10 cellular contexts compared by ENCODE assay signal in genomic region chr5:76372320-76373054, GRCh38. TPM values are rescaled to one million over a fixed set of nuclear protein-coding genes. Genes with fewer than 3 reads are reported as not detected.
A peak's percentile ranks its signal among the peaks of the same experiment; 100 is the strongest.
DNase-seq lines count a peak whose midpoint lies in the region; ATAC-seq, FAIRE-seq and TF ChIP-seq lines count a peak whose summit lies in the region.
"Had no signal": no experiment of that assay in that cellular context is flagged by ENCODE, and none has a peak within 500 bp of the region (broad histone marks: within the 10 kb centered on the region; RNA-seq: fewer than 3 reads in every experiment).

No MANE protein-coding gene starts in this region.

- peak in 1 of 2 experiments; percentile 34; a peak in 1 of 4 replicates for TF ChIP-seq RAD21 in K562 (CRISPR knock-in tag; conservative IDR thresholded peaks at IDR 0.05 in 1 of 2, IDR thresholded peaks at IDR 0.05 in 1 of 2)

- WGBS in HUES64 = 62% methylated on average over 11 of the region's 11 CpGs
- WGBS in K562 (ENCODE audit: insufficient coverage, low coverage, missing lambda C conversion rate) = 5% methylated on average over 11 of the region's 11 CpGs

- no peaks in the 10 kb centered on the region for H3K9me1 ChIP-seq in K562 (ENCODE audit: control insufficient read depth, insufficient read depth, low read length)

- peaks cover 11% of the 10 kb centered on the region for H3K4me1 ChIP-seq in BLaER1
- peaks cover 7% of the 10 kb centered on the region; the same call in 1 of the 2 replicates for H3K4me1 ChIP-seq in HUES64 (ENCODE audit: insufficient read depth, low read length)
- peaks cover 24 to 48% of the 10 kb centered on the region in 2 experiments for H3K4me1 ChIP-seq in K562 (replicated peaks in 1 of 2; ENCODE audit: control insufficient read depth in 2 of 2, insufficient read depth in 2 of 2, low read length in 2 of 2)
- H3K4me1 ChIP-seq in left lung = no peaks in the 10 kb centered on the region

- H3K27ac ChIP-seq in BLaER1 = peak overlapping the region; percentile 21; the same call in 1 of the 2 replicates
- H3K27ac ChIP-seq in HUES64 (ENCODE audit: low read depth, low read length) = peak overlapping the region; percentile 32
- peak overlapping the region; percentile 88; the same call in 2 of the 3 replicates for H3K27ac ChIP-seq in K562 (ENCODE audit: extremely low read depth, low read depth, low read length)
- no peak overlapping the region for H3K27ac ChIP-seq in left lung
- H3K27ac ChIP-seq: heart left ventricle, HL-60 had no signal

- H3K4me2 ChIP-seq in BLaER1 (peak overlapping the region; percentile 17; the same call in 1 of the 2 replicates), K562 (ENCODE audit: insufficient read depth, low read length) (peak overlapping the region; percentile 81)

- peak overlapping the region; percentile 69 for H2AFZ ChIP-seq in K562 (ENCODE audit: low read depth, low read length)

- no peak overlapping the region for H3K4me3 ChIP-seq in BLaER1
- no peak overlapping the region for H3K4me3 ChIP-seq in HUES64 (ENCODE audit: low read length)
- no peak overlapping the region for H3K4me3 ChIP-seq in K562
- H3K4me3 ChIP-seq in left lung = no peak overlapping the region
- H3K4me3 ChIP-seq: heart left ventricle had no signal

- FAIRE-seq in K562 (lab: Jason Lieb, UNC) = peak; percentile 99

- BruUV-seq in K562 (replicated peaks; lab: Mats Ljungman, UMichigan) = no TSS peak

- no peak for TF ChIP-seq CTCF in K562 (IDR thresholded peaks at IDR 0.05 in 2 of 3, conservative IDR thresholded peaks at IDR 0.05 in 1 of 3; ENCODE audit: insufficient read depth in 2 of 3, low read depth in 1 of 3, low read length in 3 of 3)
- TF ChIP-seq CTCF in left lung (IDR thresholded peaks at IDR 0.05) = no peak

- no peaks in the 10 kb centered on the region for H3K79me2 ChIP-seq in K562 (ENCODE audit: control insufficient read depth, insufficient read depth, low read length)

- peak; percentile 79 to 91 (median 84) for DNase-seq in K562 (ENCODE audit: extremely low read depth in 1 of 4, low spot score in 3 of 4)
- DNase-seq in left lung = no peak
- DNase-seq in NCI-H2171 treated with DMSO at 0.1 percent for 48 hours (lab: John Stamatoyannopoulos, UW) = no peak
- no peak for DNase-seq in GDM1 (lab: John Stamatoyannopoulos, UW)
- DNase-seq: heart left ventricle had no signal

- no peak overlapping the region for H3K9ac ChIP-seq in BLaER1
- H3K9ac ChIP-seq in HUES64 (ENCODE audit: low read depth, low read length) = no peak overlapping the region
- peak overlapping the region; percentile 46 to 86 for H3K9ac ChIP-seq in K562 (ENCODE audit: insufficient read depth in 1 of 2, low read depth in 2 of 2, low read length in 2 of 2)

- peak; percentile 95 for TF ChIP-seq EP300 in K562 (IDR thresholded peaks at IDR 0.05; ENCODE audit: low read length)

- H4K20me1 ChIP-seq in BLaER1 (no peaks in the 10 kb centered on the region), K562 (replicated peaks; ENCODE audit: control insufficient read depth, insufficient read depth, low read length) (no peaks in the 10 kb centered on the region)

- H3K9me3 ChIP-seq in BLaER1 = no peaks in the 10 kb centered on the region
- no peaks in the 10 kb centered on the region for H3K9me3 ChIP-seq in HUES64 (ENCODE audit: insufficient read depth, low read depth, low read length)
- no peaks in the 10 kb centered on the region for H3K9me3 ChIP-seq in K562 (replicated peaks; ENCODE audit: control insufficient read depth, insufficient read depth, low read depth, low read length)
- H3K9me3 ChIP-seq in left lung = no peaks in the 10 kb centered on the region
- H3K9me3 ChIP-seq: heart left ventricle had no signal

- H3K36me3 ChIP-seq in BLaER1 (no peaks in the 10 kb centered on the region), HUES64 (ENCODE audit: insufficient read depth, low read length) (no peaks in the 10 kb centered on the region), K562 (ENCODE audit: control insufficient read depth, insufficient read depth, low read length) (no peaks in the 10 kb centered on the region), left lung (no peaks in the 10 kb centered on the region)
- H3K36me3 ChIP-seq: heart left ventricle had no signal

- H3K27me3 ChIP-seq in BLaER1 (no peaks in the 10 kb centered on the region), HUES64 (ENCODE audit: insufficient read depth, low read length) (no peaks in the 10 kb centered on the region), K562 (ENCODE audit: control insufficient read depth in 2 of 2, insufficient read depth in 2 of 2, low read length in 2 of 2) (no peaks in the 10 kb centered on the region), left lung (no peaks in the 10 kb centered on the region)
- H3K27me3 ChIP-seq: heart left ventricle had no signal

- CTCF ChIA-PET in K562 (lab: Yijun Ruan, JAX; ENCODE audit: low intra/inter-chr PET ratio) = no interaction called here

- no peak; the same call in 1 of the 2 replicates for TF ChIP-seq POLR2A in K562 (conservative IDR thresholded peaks at IDR 0.05)

- intact Hi-C loops in K562 (cut with micrococcal nuclease) (loop anchor here (5.0 kb wide), 1 partner anchor 40 kb away; no protein-coding TSS in a partner anchor), left lung (cut with DNase I) (no loop called here)

- in situ Hi-C loops in K562 (cut with MboI) = no loop called here

- POLR2A ChIA-PET in K562 (lab: Yijun Ruan, JAX) = interaction anchor here (0.6 to 1.3 kb wide), 7 partner anchors 8 to 215 kb away, joined by 3 to 7 read pairs (median 3); no protein-coding TSS in a partner anchor

- ATAC-seq in K562 (peak; percentile 90), left lung (peak; percentile 74), GM21717 (IDR thresholded peaks at IDR 0.05; ENCODE audit: unreplicated experiment) (no peak), GM21526 (IDR thresholded peaks at IDR 0.05; ENCODE audit: low FRiP score, unreplicated experiment) (no peak)

TF ChIP-seq in K562, 482 proteins besides CTCF, POLR2A, EP300 and RAD21 (continues in another document):
- no peak for TF ChIP-seq CUX1 (CRISPR knock-in tag; IDR thresholded peaks at IDR 0.05)
- no peak for TF ChIP-seq RUNX1 (IDR thresholded peaks at IDR 0.05; ENCODE audit: low read depth)
- no peak for TF ChIP-seq GABPA (tag; conservative IDR thresholded peaks at IDR 0.05; ENCODE audit: low read depth)
- peak; percentile 89 for TF ChIP-seq CBFA2T2 (conservative IDR thresholded peaks at IDR 0.05)
- no peak for TF ChIP-seq SREBF1 (IDR thresholded peaks at IDR 0.05; ENCODE audit: borderline replicate concordance, low read depth, low read length)
- TF ChIP-seq NEUROD1 (IDR thresholded peaks at IDR 0.05; ENCODE audit: borderline replicate concordance, low read depth, low read length, partially characterized antibody) = peak; percentile 83
- TF ChIP-seq PHF8 (IDR thresholded peaks at IDR 0.05; ENCODE audit: borderline replicate concordance, low read length) = no peak

RNA-seq across cellular contexts. Expression of gene IQGAP2, which starts 30.6 kb away (rescaled TPM):
- polyA plus RNA-seq in HUES64 (2013, experiment 1 of 2) = 32.6 TPM
- polyA plus RNA-seq in HUES64 (2013, experiment 2 of 2) = 37.0 TPM
- 17.5 and 60.7 TPM in 2 replicates for total RNA-seq in K562 (2011; cell fraction: chromatin; rRNA removed; ENCODE audit: low replicate concordance)
- 8.0 and 11.2 TPM in 2 replicates for total RNA-seq in K562 (2011; cell fraction: nucleolus; rRNA removed)
- total RNA-seq in K562 (2011; cell fraction: nucleoplasm; rRNA removed) = 14.3 and 24.7 TPM in 2 replicates
- 13.6 and 15.6 TPM in 2 replicates for total RNA-seq in K562 (2014; rRNA removed)
- total RNA-seq in K562 (2014; rRNA removed; fragmentation: Illumina TruSeq; extraction: Trizol) = 19.6 and 20.4 TPM in 2 replicates
- 19.4 and 20.6 TPM in 2 replicates for total RNA-seq in K562 (2015; rRNA removed; fragmentation: Illumina TruSeq; extraction: Trizol)
- 15.0 and 17.4 TPM in 2 replicates for total RNA-seq in K562 (2021)
- 16.5 and 20.0 TPM in 2 replicates for polyA plus RNA-seq in K562 (2011; rRNA removed)
- polyA plus RNA-seq in K562 (2011; cell fraction: cytosol; rRNA removed) = 5.8 and 9.8 TPM in 2 replicates
- 10.4 and 16.0 TPM in 2 replicates for polyA plus RNA-seq in K562 (2011; cell fraction: nucleus; rRNA removed)
- polyA plus RNA-seq in K562 (2012) = 15.0 and 19.7 TPM in 2 replicates
- 16.0 and 23.2 TPM in 2 replicates for polyA plus RNA-seq in K562 (2014; fragmentation: Illumina TruSeq; extraction: Trizol)
- 1 to 10 TPM; 8.7 to 8.8 TPM for polyA plus RNA-seq in K562 (2014; fragmentation: Nextera tagmentation; extraction: Ambion mirVana)
- polyA plus RNA-seq in K562 (2014; rRNA removed) = 9.8 and 13.5 TPM in 2 replicates
- 34.7 and 48.2 TPM in 2 replicates for polyA minus RNA-seq in K562 (2011; rRNA and poly(A)+ RNA removed)
- 18.4 and 29.9 TPM in 2 replicates for polyA minus RNA-seq in K562 (2011; cell fraction: cytosol; rRNA and poly(A)+ RNA removed)
- 12.9 and 26.5 TPM in 2 replicates for polyA minus RNA-seq in K562 (2011; cell fraction: nucleus; rRNA and poly(A)+ RNA removed)
- total RNA-seq in left lung = 10 to 100 TPM; 25.5 to 29.1 TPM

Comparison
In these comparisons a context has a peak if more than half of its experiments do, and no peak if none do; other contexts are left out.
1. H3K27ac ChIP-seq: peak in BLaER1 (single experiment), HUES64 (single experiment) and K562 (single experiment); none in left lung (0 of 2).
2. H3K9ac ChIP-seq: peak in K562 (2 of 2); none in BLaER1 (single experiment) and HUES64 (single experiment).
3. ATAC-seq: peak in K562 (single experiment) and left lung (single experiment); none in GM21717 (single experiment) and GM21526 (single experiment).
4. DNase-seq: peak in K562 (4 of 4); none in left lung (0 of 2), NCI-H2171 treated with DMSO at 0.1 percent for 48 hours (single experiment) and GDM1 (single experiment).